In the genomic region with DNA sequence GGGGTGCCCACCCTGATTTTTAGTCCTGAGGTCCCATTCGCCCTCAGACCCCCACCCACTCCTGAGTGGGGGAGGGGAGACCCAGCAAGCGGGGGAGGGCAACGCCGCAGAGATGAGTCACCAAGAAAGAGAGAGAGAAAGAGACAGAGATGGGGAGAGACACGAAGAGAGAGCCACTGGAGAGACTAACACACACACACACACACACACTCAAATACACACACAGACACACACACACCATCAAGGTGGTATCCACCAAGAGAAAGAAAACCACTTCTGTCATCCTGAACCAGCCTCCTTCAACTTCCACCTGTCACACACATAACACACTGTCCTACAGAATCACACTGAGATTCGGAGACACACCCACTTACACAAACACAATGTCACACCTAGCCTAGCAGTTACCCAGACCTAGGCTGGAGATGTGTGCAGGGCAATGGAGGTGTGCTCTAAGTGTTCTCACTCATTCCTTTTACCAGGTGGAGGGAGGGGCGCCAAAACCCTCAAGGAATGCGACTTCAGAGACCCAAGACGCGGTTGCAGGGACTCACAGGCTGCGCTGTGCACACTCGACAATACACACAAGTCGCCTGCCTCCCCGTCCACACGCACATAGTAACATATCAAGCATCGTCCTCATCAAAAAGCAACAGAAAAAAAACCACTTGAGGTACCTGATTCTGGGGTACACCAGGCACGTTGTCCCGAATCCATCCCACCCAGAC, we compare ENCODE assay signal across 10 cellular contexts. TPM values are rescaled to one million over a fixed set of nuclear protein-coding genes. Genes with fewer than 3 reads are reported as not detected.
DNase-seq lines count a peak whose midpoint lies in the region; ATAC-seq and TF ChIP-seq lines count a peak whose summit lies in the region.
"Had no signal": no experiment of that assay in that cellular context is flagged by ENCODE, and none has a peak within 500 bp of the region (broad histone marks: within the 10 kb centered on the region; RNA-seq: fewer than 3 reads in every experiment).

No MANE protein-coding gene starts in this region.

- H3K4me3 ChIP-seq in AG04450 (ENCODE audit: low read depth, low read length) = peak overlapping the region; percentile 50
- peak overlapping the region; percentile 11; the same call in 1 of the 2 replicates for H3K4me3 ChIP-seq in iPS DF 6.9 (ENCODE audit: low read length)
- peak overlapping the region in 29 of 59 donors; percentile 8 to 51 (median 29) for H3K4me3 ChIP-seq in dorsolateral prefrontal cortex
- H3K4me3 ChIP-seq: SJCRH30 had no signal

- no CpG with 5 or more reads among the region's 18 CpGs for WGBS in iPS DF 6.9 (ENCODE audit: insufficient coverage, insufficient read length)

- POLR2A ChIA-PET in AG04450 (lab: Yijun Ruan, JAX) = interaction anchor here (0.8 kb wide), 1 partner anchor 48 kb away, joined by 3 read pairs; the partner anchor contains the start of genes PLOD3 and ZNHIT1

- no peak for ATAC-seq in HG03039 (IDR thresholded peaks at IDR 0.05; ENCODE audit: unreplicated experiment)

- in situ Hi-C loops in G401 (cut with HindIII; ENCODE audit: low sequenced_read_pairs) = no loop called here

- H3K9me3 ChIP-seq in AG04450 (ENCODE audit: control insufficient read depth, insufficient read depth, low read length) = peaks cover 2% of the 10 kb centered on the region; the same call in 1 of the 2 replicates
- H3K9me3 ChIP-seq in iPS DF 6.9 (ENCODE audit: control insufficient read depth, insufficient read depth, low read length) = no peaks in the 10 kb centered on the region
- H3K9me3 ChIP-seq: SJCRH30 had no signal

- peaks cover 38% of the 10 kb centered on the region for H3K27me3 ChIP-seq in AG04450 (ENCODE audit: control insufficient read depth, insufficient read depth, low read length)
- H3K27me3 ChIP-seq in iPS DF 6.9 (ENCODE audit: control insufficient read depth, insufficient read depth, low read length) = peaks cover 54% of the 10 kb centered on the region
- H3K27me3 ChIP-seq in dorsolateral prefrontal cortex = peaks cover 0 to 99% (median 86%) of the 10 kb centered on the region in 45 donors

- intact Hi-C loops in dorsolateral prefrontal cortex (cut with DNase I) = loop anchor here (5.0 to 10.0 kb wide), 2 partner anchors 48 to 274 kb away; partner anchors contain the start of genes ACHE (in 1 of the 2), PLOD3 (in 1 of the 2) and ZNHIT1 (in 1 of the 2)

- no peak overlapping the region for H3K27ac ChIP-seq in AG04450 (ENCODE audit: low read depth, low read length)
- H3K27ac ChIP-seq in iPS DF 6.9 (ENCODE audit: low read length) = no peak overlapping the region
- H3K27ac ChIP-seq in dorsolateral prefrontal cortex = peak overlapping the region in 10 of 59 donors; percentile 21 to 68 (median 36)
- H3K27ac ChIP-seq: SJCRH30 had no signal

- CTCF ChIA-PET in AG04450 (lab: Charles Lee) = interaction anchor here (0.8 to 3.0 kb wide), 4 partner anchors 22 to 48 kb away, joined by 3 to 16 read pairs (median 4); partner anchors contain the start of genes PLOD3 and ZNHIT1

- no peaks in the 10 kb centered on the region; the same call in 1 of the 2 replicates for H3K36me3 ChIP-seq in iPS DF 6.9 (ENCODE audit: control insufficient read depth, insufficient read depth, low read length)
- H3K36me3 ChIP-seq: SJCRH30 had no signal

- peaks cover 29% of the 10 kb centered on the region for H3K4me1 ChIP-seq in iPS DF 6.9 (ENCODE audit: control insufficient read depth, insufficient read depth, low read length)
- H3K4me1 ChIP-seq: SJCRH30 had no signal

- DNase-seq in AG04450 (ENCODE audit: low read depth, low spot score) (no peak), G401 (ENCODE audit: low spot score) (peak; percentile 41), SW480 (ENCODE audit: low spot score) (peak; percentile 60), iPS DF 6.9 (ENCODE audit: low read depth, low spot score) (no peak), DMS79 treated with DMSO at 0.1 percent for 48 hours (lab: John Stamatoyannopoulos, UW) (no peak), NCI-H82 treated with DMSO at 0.1 percent for 48 hours (lab: John Stamatoyannopoulos, UW; ENCODE audit: unreplicated experiment) (no peak), dorsolateral prefrontal cortex (no peak)
- DNase-seq: GF-D8 had no signal

- TF ChIP-seq CTCF in AG04450 (IDR thresholded peaks at IDR 0.05; ENCODE audit: low read depth, low read length) = no peak
- no peak for TF ChIP-seq CTCF in dorsolateral prefrontal cortex (IDR thresholded peaks at IDR 0.05 in 54 of 56, conservative IDR thresholded peaks at IDR 0.05 in 2 of 56; ENCODE audit: low read depth in 1 of 56, partially characterized antibody in 56 of 56)

RNA-seq across cellular contexts. Expression of gene VGF, which starts 3.9 kb away (rescaled TPM):
- polyA plus RNA-seq in AG04450 (2011; rRNA removed) = 0.16 and 0.38 TPM in 2 replicates
- polyA minus RNA-seq in AG04450 (2011; rRNA and poly(A)+ RNA removed) = 0.13 and 0.28 TPM in 2 replicates
- 122 and 148 TPM in 2 replicates for total RNA-seq in G401 (2014; rRNA removed; shearing (Covaris generic))
- total RNA-seq in dorsolateral prefrontal cortex = 100 to 1,000 TPM in 22 of 120 experiments, 10 to 100 TPM in 93, 1 to 10 TPM in 5; 5.8 to 171 (median 31.4) TPM

RNA-seq across cellular contexts. Expression of gene NAT16, which starts 10.8 kb away (rescaled TPM):
- 0.02 and 0.05 TPM in 2 replicates for polyA plus RNA-seq in AG04450 (2011; rRNA removed)
- polyA minus RNA-seq in AG04450 (2011; rRNA and poly(A)+ RNA removed) = not detected in 2 replicates
- 1.2 TPM in 1 of 2 replicates, not detected in the other for total RNA-seq in G401 (2014; rRNA removed; shearing (Covaris generic))
- total RNA-seq in dorsolateral prefrontal cortex = 1 to 10 TPM in 61 of 120 experiments, under 1 TPM in 53, not detected in 6; 0.23 to 5.3 (median 1.1) TPM
- total RNA-seq: SJCRH30 had no signal

RNA-seq across cellular contexts. Expression of gene AP1S1, which starts 15.0 kb away (rescaled TPM):
- polyA plus RNA-seq in AG04450 (2011; rRNA removed) = 197 and 227 TPM in 2 replicates
- polyA minus RNA-seq in AG04450 (2011; rRNA and poly(A)+ RNA removed) = 93.2 and 93.4 TPM in 2 replicates
- total RNA-seq in G401 (2014; rRNA removed; shearing (Covaris generic)) = 211 and 215 TPM in 2 replicates
- 100 to 1,000 TPM in 60 of 120 experiments, 10 to 100 TPM in 60; 39.7 to 176 (median 100.0) TPM for total RNA-seq in dorsolateral prefrontal cortex

RNA-seq across cellular contexts. Expression of gene MOGAT3, which starts 31.6 kb away (rescaled TPM):
- not detected in 2 replicates for polyA plus RNA-seq in AG04450 (2011; rRNA removed)
- polyA minus RNA-seq in AG04450 (2011; rRNA and poly(A)+ RNA removed) = not detected in 2 replicates
- not detected in 2 replicates for total RNA-seq in G401 (2014; rRNA removed; shearing (Covaris generic))
- under 1 TPM in 3 of 120 experiments, not detected in 117; 0.25 to 0.69 (median 0.51) TPM for total RNA-seq in dorsolateral prefrontal cortex
- total RNA-seq: SJCRH30 had no signal

RNA-seq across cellular contexts. Expression of gene SERPINE1, which starts 42.4 kb away (rescaled TPM):
- 356 and 417 TPM in 2 replicates for polyA plus RNA-seq in AG04450 (2011; rRNA removed)
- 363 and 484 TPM in 2 replicates for polyA minus RNA-seq in AG04450 (2011; rRNA and poly(A)+ RNA removed)
- total RNA-seq in G401 (2014; rRNA removed; shearing (Covaris generic)) = 103 and 113 TPM in 2 replicates
- total RNA-seq in dorsolateral prefrontal cortex = 10 to 100 TPM in 4 of 120 experiments, 1 to 10 TPM in 94, under 1 TPM in 22; 0.31 to 13.4 (median 2.0) TPM

Comparison
In these comparisons a context has a peak if more than half of its experiments do, and no peak if none do; other contexts are left out.
1. DNase-seq: peak in G401 (single experiment) and SW480 (single experiment); none in AG04450 (single experiment), iPS DF 6.9 (single experiment), DMS79 treated with DMSO at 0.1 percent for 48 hours (single experiment), NCI-H82 treated with DMSO at 0.1 percent for 48 hours (single experiment) and dorsolateral prefrontal cortex (0 of 10).